In the genomic region with DNA sequence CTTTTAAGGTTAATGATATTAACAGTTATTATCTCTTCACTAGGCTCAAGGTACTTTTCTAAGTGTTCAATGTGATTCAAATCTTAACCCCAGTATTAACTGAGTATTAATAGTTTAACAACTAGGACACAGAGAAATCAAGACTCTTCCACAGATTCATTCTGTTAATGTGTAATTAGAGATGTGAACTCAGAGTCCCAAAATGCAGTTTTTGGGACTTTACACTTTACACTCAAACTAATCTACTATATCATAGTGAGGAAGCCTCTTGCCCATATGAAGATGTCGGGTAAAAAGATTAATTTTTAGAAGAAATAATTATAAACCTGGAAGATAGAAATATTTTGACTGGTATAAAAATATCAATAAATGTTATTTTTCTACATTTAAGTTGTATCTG, we compare ENCODE assay signal across 25 cellular contexts.
"Had no signal": no experiment of that assay in that cellular context is flagged by ENCODE, and none has a peak within 500 bp of the region (broad histone marks: within the 10 kb centered on the region; RNA-seq: fewer than 3 reads in every experiment).

No MANE protein-coding gene starts in this region.

- H3K27me3 Mint-ChIP-seq: dendritic cell treated with granulocyte-macrophage colony-stimulating factor and Interleukin-4, amounts not matched to agents 40 ng/mL and 50 ng/mL, for 4 days had no signal

- H3K4me3 Mint-ChIP-seq: dendritic cell treated with granulocyte-macrophage colony-stimulating factor and Interleukin-4, amounts not matched to agents 40 ng/mL and 50 ng/mL, for 4 days; endodermal cell had no signal

- ATAC-seq: esophagus mucosa, foreskin keratinocyte, gastrocnemius medialis, gastroesophageal sphincter, heart left ventricle had no signal

- H3K36me3 ChIP-seq: colonic mucosa, esophagus muscularis mucosa, esophagus squamous epithelium, gastrocnemius medialis, gastroesophageal sphincter, heart left ventricle had no signal

- H3K9me3 ChIP-seq: colonic mucosa, esophagus muscularis mucosa, esophagus squamous epithelium, gastrocnemius medialis, gastroesophageal sphincter, heart left ventricle had no signal

- FAIRE-seq: endometrium, endothelial cell of umbilical vein had no signal

- H3K4me1 Mint-ChIP-seq: endodermal cell had no signal

- H3K9me3 Mint-ChIP-seq: dendritic cell treated with granulocyte-macrophage colony-stimulating factor and Interleukin-4, amounts not matched to agents 40 ng/mL and 50 ng/mL, for 4 days; endodermal cell had no signal

- H3K27ac Mint-ChIP-seq: dendritic cell treated with granulocyte-macrophage colony-stimulating factor and Interleukin-4, amounts not matched to agents 40 ng/mL and 50 ng/mL, for 4 days; endodermal cell had no signal

- H3K27me3 ChIP-seq: colonic mucosa, dorsolateral prefrontal cortex, esophagus muscularis mucosa, esophagus squamous epithelium, foreskin keratinocyte, gastrocnemius medialis, gastroesophageal sphincter, heart left ventricle had no signal

- DNase-seq: colonic mucosa; cortex of kidney; dermis blood vessel endothelial cell; dorsolateral prefrontal cortex; effector CD4-positive, alpha-beta T cell; effector CD8-positive, alpha-beta T cell; effector memory CD4-positive, alpha-beta T cell; endodermal cell; erythroblast; esophagus squamous epithelium; foreskin fibroblast; foreskin keratinocyte; foreskin melanocyte; gastrocnemius medialis; glutamatergic neuron; head of caudate nucleus; heart left ventricle had no signal

- H3K4me3 ChIP-seq: colonic mucosa, coronary artery, dorsolateral prefrontal cortex, esophagus muscularis mucosa, esophagus squamous epithelium, gastrocnemius medialis, gastroesophageal sphincter, heart left ventricle had no signal

- H3K27ac ChIP-seq: colonic mucosa, coronary artery, dorsolateral prefrontal cortex, epithelial cell of prostate, esophagus muscularis mucosa, esophagus squamous epithelium, foreskin keratinocyte, gastrocnemius medialis, gastroesophageal sphincter, heart left ventricle had no signal

- H3K4me1 ChIP-seq: colonic mucosa, esophagus muscularis mucosa, esophagus squamous epithelium, gastrocnemius medialis, gastroesophageal sphincter, heart left ventricle had no signal
